ENCODE assay signal across 32 cellular contexts in the genomic region with DNA sequence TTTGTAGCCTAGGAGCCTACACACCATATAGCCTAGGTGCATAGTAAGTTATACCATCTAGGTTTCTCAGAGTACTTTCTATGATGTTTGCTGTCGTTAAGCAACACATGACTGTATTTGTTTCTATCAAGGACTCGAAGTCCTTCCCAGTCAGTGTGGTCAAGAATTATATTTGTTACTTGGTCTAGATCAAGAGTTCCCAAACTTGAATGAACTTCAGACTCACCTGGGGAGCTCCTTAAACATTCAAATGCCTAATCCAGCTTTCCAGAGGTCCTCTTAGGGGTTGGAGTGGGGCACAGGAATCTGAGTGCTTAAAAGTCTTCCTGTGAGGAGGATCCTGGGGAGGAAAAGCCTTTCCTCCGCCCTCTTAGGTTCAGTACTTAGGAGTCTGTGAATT. TPM values are rescaled to one million over a fixed set of nuclear protein-coding genes. Genes with fewer than 3 reads are reported as not detected.
"Had no signal": no experiment of that assay in that cellular context is flagged by ENCODE, and none has a peak within 500 bp of the region (broad histone marks: within the 10 kb centered on the region; RNA-seq: fewer than 3 reads in every experiment).

No MANE protein-coding gene starts in this region.

- H3K27me3 ChIP-seq: ascending aorta, Peyer's patch, SJSA1 had no signal

- H3K36me3 ChIP-seq: ascending aorta, cardiac muscle cell, Peyer's patch, SJSA1 had no signal

- H3K27ac Mint-ChIP-seq: activated CD4-positive, alpha-beta T cell treated with anti-CD3 and anti-CD28 coated beads for 36 hours; activated CD4-positive, alpha-beta T cell treated with anti-CD3 and anti-CD28 coated beads, Interleukin-2, amount 10 ng/mL, durations not matched to agents 7 days and 5 days; activated CD8-positive, alpha-beta T cell treated with anti-CD3 and anti-CD28 coated beads, Interleukin-2, amount 10 ng/mL, durations not matched to agents 7 days and 5 days; activated naive CD4-positive, alpha-beta T cell treated with anti-CD3 and anti-CD28 coated beads, Interleukin-2, amount 50 U/mL, for 24 hours; activated naive CD8-positive, alpha-beta T cell treated with anti-CD3 and anti-CD28 coated beads, Interleukin-2, amount 10 ng/mL, durations not matched to agents 7 days and 5 days; activated T-cell treated with anti-CD3 and anti-CD28 coated beads, Interleukin-2, amount 50 U/mL, for 24 hours; activated T-helper 2 cell treated with anti-CD3 and anti-CD28 coated beads, Interferon-gamma antibody, Interleukin-2, Interleukin-4, amounts not matched to agents 10 μg/mL and 5 μg/mL and 100 μg/mL, durations not matched to agents 14 hours and 24 hours and 36 hours; T-helper 1 cell treated with Interleukin-12 subunit alpha and Interleukin-12 subunit beta and Interleukin-4 antibody, amounts not matched to agents 30 μg/mL and 1 μg/mL, for 36 hours; T-helper 2 cell treated with Interferon-gamma antibody and Interleukin-4, amounts not matched to agents 5 μg/mL and 100 μg/mL, for 36 hours had no signal

- H3K36me3 Mint-ChIP-seq: activated naive CD4-positive, alpha-beta T cell treated with anti-CD3 and anti-CD28 coated beads, Interleukin-2, amount 50 U/mL, for 24 hours; activated naive CD8-positive, alpha-beta T cell treated with anti-CD3 and anti-CD28 coated beads, Interleukin-2, amount 10 ng/mL, durations not matched to agents 7 days and 5 days had no signal

- H3K4me3 ChIP-seq: ascending aorta, cardiac muscle cell, Peyer's patch, SJSA1 had no signal

- FAIRE-seq: TTC549 had no signal

- H3K9me2 ChIP-seq: SK-N-SH had no signal

- DNase-seq: activated CD4-positive, alpha-beta T cell treated with anti-CD3 and anti-CD28 coated beads for 36 hours; activated CD4-positive, alpha-beta T cell treated with anti-CD3 and anti-CD28 coated beads, Interleukin-2, amount 10 ng/mL, durations not matched to agents 7 days and 5 days; activated CD4-positive, alpha-beta T cell treated with anti-CD3 and anti-CD28 coated beads, Interleukin-2, amount 50 U/mL, for 48 hours; activated CD8-positive, alpha-beta T cell treated with anti-CD3 and anti-CD28 coated beads, Interleukin-2, amount 10 ng/mL, durations not matched to agents 7 days and 5 days; activated gamma-delta T cell; activated naive CD4-positive, alpha-beta T cell treated with Interleukin-2 at 50 U/mL for 16 hours; activated naive CD8-positive, alpha-beta T cell treated with anti-CD3 and anti-CD28 coated beads, Interleukin-2, amount 10 ng/mL, durations not matched to agents 7 days and 5 days; activated T-cell treated with anti-CD3 and anti-CD28 coated beads, Interleukin-2, amount 50 U/mL, for 24 hours; amygdala; NCI-H1105; NCI-H1417 treated with DMSO at 0.1 percent for 48 hours; NCI-H1694; NCI-H1930; NCI-H2081 treated with DMSO at 0.1 percent for 48 hours; NCI-H226; NCI-H446 treated with DMSO at 0.1 percent for 48 hours; NCI-H524 treated with DMSO at 0.1 percent for 48 hours; Peyer's patch; RPMI8226; SHP77 treated with DMSO at 0.1 percent for 48 hours; SK-N-SH had no signal

- H3K9me3 Mint-ChIP-seq: activated CD4-positive, alpha-beta T cell treated with anti-CD3 and anti-CD28 coated beads, Interleukin-2, amount 10 ng/mL, durations not matched to agents 7 days and 5 days; activated T-helper 2 cell treated with anti-CD3 and anti-CD28 coated beads, Interferon-gamma antibody, Interleukin-2, Interleukin-4, amounts not matched to agents 10 μg/mL and 5 μg/mL and 100 μg/mL, durations not matched to agents 14 hours and 24 hours and 36 hours; T-helper 2 cell treated with Interferon-gamma antibody and Interleukin-4, amounts not matched to agents 5 μg/mL and 100 μg/mL, for 36 hours had no signal

- H3K9me3 ChIP-seq: Peyer's patch, SJSA1, SK-N-SH had no signal

- H3K27ac ChIP-seq: ascending aorta, cardiac muscle cell, Peyer's patch, SJSA1 had no signal

- H3K4me3 Mint-ChIP-seq: activated CD4-positive, alpha-beta T cell treated with anti-CD3 and anti-CD28 coated beads for 36 hours; activated CD4-positive, alpha-beta T cell treated with anti-CD3 and anti-CD28 coated beads, Interleukin-2, amount 10 ng/mL, durations not matched to agents 7 days and 5 days; activated CD8-positive, alpha-beta T cell treated with anti-CD3 and anti-CD28 coated beads, Interleukin-2, amount 10 ng/mL, durations not matched to agents 7 days and 5 days; activated naive CD4-positive, alpha-beta T cell treated with anti-CD3 and anti-CD28 coated beads, Interleukin-2, amount 50 U/mL, for 24 hours; activated naive CD8-positive, alpha-beta T cell treated with anti-CD3 and anti-CD28 coated beads, Interleukin-2, amount 10 ng/mL, durations not matched to agents 7 days and 5 days; activated T-cell treated with anti-CD3 and anti-CD28 coated beads, Interleukin-2, amount 50 U/mL, for 24 hours; central memory CD8-positive, alpha-beta T cell; T-helper 1 cell treated with Interleukin-12 subunit alpha and Interleukin-12 subunit beta and Interleukin-4 antibody, amounts not matched to agents 30 μg/mL and 1 μg/mL, for 36 hours; T-helper 2 cell treated with Interferon-gamma antibody and Interleukin-4, amounts not matched to agents 5 μg/mL and 100 μg/mL, for 36 hours had no signal

- H3K4me1 ChIP-seq: Peyer's patch, SJSA1 had no signal

- ATAC-seq: activated CD4-positive, alpha-beta T cell treated with anti-CD3 and anti-CD28 coated beads for 36 hours; activated CD4-positive, CD25-positive, alpha-beta regulatory T cell treated with anti-CD3 and anti-CD28 coated beads, Interleukin-2, amount 50 U/mL, for 24 hours; activated CD8-positive, alpha-beta T cell treated with anti-CD3 and anti-CD28 coated beads, Interleukin-2, amount 10 ng/mL, durations not matched to agents 7 days and 5 days had no signal

- H3K4me1 Mint-ChIP-seq: activated CD4-positive, alpha-beta T cell treated with anti-CD3 and anti-CD28 coated beads for 36 hours; activated CD4-positive, alpha-beta T cell treated with anti-CD3 and anti-CD28 coated beads, Interleukin-2, amount 10 ng/mL, durations not matched to agents 7 days and 5 days; activated naive CD4-positive, alpha-beta T cell treated with anti-CD3 and anti-CD28 coated beads, Interleukin-2, amount 50 U/mL, for 24 hours; activated naive CD8-positive, alpha-beta T cell treated with anti-CD3 and anti-CD28 coated beads, Interleukin-2, amount 10 ng/mL, durations not matched to agents 7 days and 5 days; central memory CD8-positive, alpha-beta T cell had no signal

- H3K9ac ChIP-seq: SK-N-SH had no signal

- H3K4me2 ChIP-seq: SK-N-SH had no signal

RNA-seq across cellular contexts. Expression of a gene that starts 41.5 kb away (rescaled TPM):
- total RNA-seq: activated CD4-positive, alpha-beta T cell treated with anti-CD3 and anti-CD28 coated beads for 36 hours; activated CD4-positive, alpha-beta T cell treated with anti-CD3 and anti-CD28 coated beads, Interleukin-2, amount 10 ng/mL, durations not matched to agents 7 days and 5 days; activated CD8-positive, alpha-beta T cell treated with anti-CD3 and anti-CD28 coated beads, Interleukin-2, amount 10 ng/mL, durations not matched to agents 7 days and 5 days; activated naive CD8-positive, alpha-beta T cell treated with anti-CD3 and anti-CD28 coated beads, Interleukin-2, amount 10 ng/mL, durations not matched to agents 7 days and 5 days; activated T-helper 2 cell treated with anti-CD3 and anti-CD28 coated beads, Interferon-gamma antibody, Interleukin-2, Interleukin-4, amounts not matched to agents 10 μg/mL and 5 μg/mL and 100 μg/mL, durations not matched to agents 14 hours and 24 hours and 36 hours; M059J had no signal

RNA-seq across cellular contexts. Expression of a gene that starts 51.4 kb away (rescaled TPM):
- total RNA-seq: Peyer's patch had no signal
